1 cellular context compared by ENCODE assay signal in genomic region chr3:197494366-197495058, GRCh38.
TF ChIP-seq lines count a peak whose summit lies in the region.

No MANE protein-coding gene starts in this region.

TF ChIP-seq in H1, 55 proteins besides CTCF, POLR2A, EP300 and RAD21:
- TF ChIP-seq ASH2L (IDR thresholded peaks at IDR 0.05; ENCODE audit: low read length) = no peak
- TF ChIP-seq CTBP2 (IDR thresholded peaks at IDR 0.05; ENCODE audit: borderline replicate concordance, insufficient read depth, insufficient read length, low read length) = no peak
- no peak for TF ChIP-seq BACH1 (IDR thresholded peaks at IDR 0.05; ENCODE audit: low read length)
- TF ChIP-seq BCL11A (IDR thresholded peaks at IDR 0.05; ENCODE audit: low read depth in 2 of 2, low read length in 2 of 2) = no peak
- no peak for TF ChIP-seq CHD2 (IDR thresholded peaks at IDR 0.05; ENCODE audit: low read length)
